20 cellular contexts compared by ENCODE assay signal in genomic region chr1:204887846-204888245, GRCh38. TPM values are rescaled to one million over a fixed set of nuclear protein-coding genes. Genes with fewer than 3 reads are reported as not detected.
DNase-seq lines count a peak whose midpoint lies in the region; TF ChIP-seq lines count a peak whose summit lies in the region.
"Had no signal": no experiment of that assay in that cellular context is flagged by ENCODE, and none has a peak within 500 bp of the region (broad histone marks: within the 10 kb centered on the region; RNA-seq: fewer than 3 reads in every experiment).

No MANE protein-coding gene starts in this region.

- 58% methylated on average over 2 of the region's 2 CpGs for WGBS in esophagus muscularis mucosa
- 78 to 91% methylated on average over 2 of the region's 2 CpGs for WGBS in sigmoid colon, 2 donors

- peaks cover 22% of the 10 kb centered on the region for H3K27me3 Mint-ChIP-seq in activated T-helper 2 cell treated with anti-CD3 and anti-CD28 coated beads, Interferon-gamma antibody, Interleukin-2, Interleukin-4, amounts not matched to agents 10 μg/mL and 5 μg/mL and 100 μg/mL, durations not matched to agents 14 hours and 24 hours and 36 hours (ENCODE audit: low read depth)

- H3K4me1 Mint-ChIP-seq in activated T-helper 2 cell treated with anti-CD3 and anti-CD28 coated beads, Interferon-gamma antibody, Interleukin-2, Interleukin-4, amounts not matched to agents 10 μg/mL and 5 μg/mL and 100 μg/mL, durations not matched to agents 14 hours and 24 hours and 36 hours (ENCODE audit: low read depth): no peaks in the 10 kb centered on the region
- H3K4me1 Mint-ChIP-seq: activated CD8-positive, alpha-beta memory T cell treated with anti-CD3 and anti-CD28 coated beads, Interleukin-2, amount 10 ng/mL, durations not matched to agents 7 days and 5 days; activated naive CD8-positive, alpha-beta T cell treated with anti-CD3 and anti-CD28 coated beads, Interleukin-2, amount 50 U/mL, for 24 hours; activated T-helper 17 cell treated with anti-CD3 and anti-CD28 coated beads, Interleukin-2, amount 50 U/mL, for 72 hours had no signal

- no peak for TF ChIP-seq CTCF in esophagus muscularis mucosa (IDR thresholded peaks at IDR 0.05)
- no peak for TF ChIP-seq CTCF in sigmoid colon (IDR thresholded peaks at IDR 0.05)

- H3K27me3 ChIP-seq in esophagus muscularis mucosa (no peaks in the 10 kb centered on the region), sigmoid colon (no peaks in the 10 kb centered on the region)

- H3K4me1 ChIP-seq in esophagus muscularis mucosa (peaks cover 35 to 87% (median 78%) of the 10 kb centered on the region in 4 donors), sigmoid colon (peaks cover 0 to 72% (median 27%) of the 10 kb centered on the region in 4 donors)

- no peak overlapping the region for H3K4me3 Mint-ChIP-seq in activated T-helper 2 cell treated with anti-CD3 and anti-CD28 coated beads, Interferon-gamma antibody, Interleukin-2, Interleukin-4, amounts not matched to agents 10 μg/mL and 5 μg/mL and 100 μg/mL, durations not matched to agents 14 hours and 24 hours and 36 hours (ENCODE audit: low read depth)
- H3K4me3 Mint-ChIP-seq: activated CD8-positive, alpha-beta memory T cell treated with anti-CD3 and anti-CD28 coated beads, Interleukin-2, amount 10 ng/mL, durations not matched to agents 7 days and 5 days; activated naive CD8-positive, alpha-beta T cell treated with anti-CD3 and anti-CD28 coated beads, Interleukin-2, amount 50 U/mL, for 24 hours; activated T-helper 17 cell treated with anti-CD3 and anti-CD28 coated beads, Interleukin-2, amount 50 U/mL, for 72 hours; B cell had no signal

- H3K9me3 ChIP-seq in esophagus muscularis mucosa (no peaks in the 10 kb centered on the region), sigmoid colon (no peaks in the 10 kb centered on the region)

- H3K27ac Mint-ChIP-seq in activated T-helper 2 cell treated with anti-CD3 and anti-CD28 coated beads, Interferon-gamma antibody, Interleukin-2, Interleukin-4, amounts not matched to agents 10 μg/mL and 5 μg/mL and 100 μg/mL, durations not matched to agents 14 hours and 24 hours and 36 hours: no peak overlapping the region
- H3K27ac Mint-ChIP-seq: activated CD8-positive, alpha-beta memory T cell treated with anti-CD3 and anti-CD28 coated beads, Interleukin-2, amount 10 ng/mL, durations not matched to agents 7 days and 5 days; activated naive CD8-positive, alpha-beta T cell treated with anti-CD3 and anti-CD28 coated beads, Interleukin-2, amount 50 U/mL, for 24 hours; activated T-helper 17 cell treated with anti-CD3 and anti-CD28 coated beads, Interleukin-2, amount 50 U/mL, for 72 hours; B cell had no signal

- intact Hi-C loops in esophagus muscularis mucosa (cut with DNase I): no loop called here
- intact Hi-C loops in sigmoid colon (cut with DNase I): no loop called here
- intact Hi-C loops in activated T-helper 2 cell treated with anti-CD3 and anti-CD28 coated beads, Interferon-gamma antibody, Interleukin-2, Interleukin-4, amounts not matched to agents 10 μg/mL and 5 μg/mL and 100 μg/mL, durations not matched to agents 14 hours and 24 hours and 36 hours (cut with micrococcal nuclease): no loop called here

- H3K4me3 ChIP-seq in esophagus muscularis mucosa (no peak overlapping the region), sigmoid colon (no peak overlapping the region)
- H3K4me3 ChIP-seq: GM12878 had no signal

- no peak for TF ChIP-seq POLR2A in esophagus muscularis mucosa (IDR thresholded peaks at IDR 0.05; ENCODE audit: low read depth)
- TF ChIP-seq POLR2A in sigmoid colon (IDR thresholded peaks at IDR 0.05): no peak

- no peaks in the 10 kb centered on the region for H3K9me3 Mint-ChIP-seq in activated T-helper 2 cell treated with anti-CD3 and anti-CD28 coated beads, Interferon-gamma antibody, Interleukin-2, Interleukin-4, amounts not matched to agents 10 μg/mL and 5 μg/mL and 100 μg/mL, durations not matched to agents 14 hours and 24 hours and 36 hours
- H3K9me3 Mint-ChIP-seq: activated naive CD8-positive, alpha-beta T cell treated with anti-CD3 and anti-CD28 coated beads, Interleukin-2, amount 50 U/mL, for 24 hours; activated T-helper 17 cell treated with anti-CD3 and anti-CD28 coated beads, Interleukin-2, amount 50 U/mL, for 72 hours had no signal

- H3K36me3 ChIP-seq in esophagus muscularis mucosa: no peaks in the 10 kb centered on the region
- no peaks in the 10 kb centered on the region for H3K36me3 ChIP-seq in sigmoid colon

- H3K27ac ChIP-seq in esophagus muscularis mucosa (replicated peaks in 1 of 4): peak overlapping the region; percentile 49 to 79 (median 58)
- peak overlapping the region in 3 of 4 donors; percentile 47 to 65 (median 64) for H3K27ac ChIP-seq in sigmoid colon
- H3K27ac ChIP-seq: 22Rv1 had no signal

- DNase-seq in NCI-H146 (lab: John Stamatoyannopoulos, UW): peak; percentile 14
- DNase-seq in NCI-H146 treated with DMSO at 0.1 percent for 48 hours (lab: John Stamatoyannopoulos, UW; ENCODE audit: unreplicated experiment): no peak
- peak; percentile 83 for DNase-seq in NCI-H1092 (lab: John Stamatoyannopoulos, UW)
- DNase-seq in esophagus muscularis mucosa (ENCODE audit: extremely low spot score): no peak
- no peak for DNase-seq in sigmoid colon
- no peak for DNase-seq in Kasumi-1 (lab: John Stamatoyannopoulos, UW)
- no peak for DNase-seq in activated T-helper 2 cell treated with anti-CD3 and anti-CD28 coated beads, Interferon-gamma antibody, Interleukin-2, Interleukin-4, amounts not matched to agents 10 μg/mL and 5 μg/mL and 100 μg/mL, durations not matched to agents 14 hours and 24 hours and 36 hours (ENCODE audit: low spot score)
- no peak for DNase-seq in NCI-H526 treated with DMSO at 0.1 percent for 48 hours (lab: John Stamatoyannopoulos, UW)
- DNase-seq: activated CD4-positive, alpha-beta T cell treated with anti-CD3 and anti-CD28 coated beads for 48 hours; activated CD8-positive, alpha-beta memory T cell treated with anti-CD3 and anti-CD28 coated beads, Interleukin-2, amount 10 ng/mL, durations not matched to agents 7 days and 5 days; activated naive CD8-positive, alpha-beta T cell treated with anti-CD3 and anti-CD28 coated beads, Interleukin-2, amount 50 U/mL, for 24 hours; DMS 273 treated with DMSO at 0.1 percent for 48 hours; GF-D8; H7; NCI-H510A treated with DMSO at 0.1 percent for 48 hours; stimulated activated naive CD4-positive, alpha-beta T cell had no signal

- no peak for TF ChIP-seq EP300 in esophagus muscularis mucosa (IDR thresholded peaks at IDR 0.05)
- TF ChIP-seq EP300 in sigmoid colon (IDR thresholded peaks at IDR 0.05): no peak

- no peaks in the 10 kb centered on the region for H3K36me3 Mint-ChIP-seq in activated T-helper 2 cell treated with anti-CD3 and anti-CD28 coated beads, Interferon-gamma antibody, Interleukin-2, Interleukin-4, amounts not matched to agents 10 μg/mL and 5 μg/mL and 100 μg/mL, durations not matched to agents 14 hours and 24 hours and 36 hours (ENCODE audit: low read depth)
- H3K36me3 Mint-ChIP-seq: activated CD8-positive, alpha-beta memory T cell treated with anti-CD3 and anti-CD28 coated beads, Interleukin-2, amount 10 ng/mL, durations not matched to agents 7 days and 5 days had no signal

RNA-seq across cellular contexts. Expression of gene NFASC, which starts 17.2 kb away (rescaled TPM):
- total RNA-seq in esophagus muscularis mucosa: 100 to 1,000 TPM in 1 of 4 donors, 10 to 100 TPM in 3; 31.1 to 122 (median 64.7) TPM
- total RNA-seq in sigmoid colon: 100 to 1,000 TPM in 1 of 4 donors, 10 to 100 TPM in 3; 17.6 to 105 (median 25.3) TPM
- 1 to 10 TPM in 2 of 3 donors, under 1 TPM in 1; 0.46 to 8.9 (median 1.2) TPM for polyA plus RNA-seq in sigmoid colon
- total RNA-seq in activated T-helper 2 cell treated with anti-CD3 and anti-CD28 coated beads, Interferon-gamma antibody, Interleukin-2, Interleukin-4, amounts not matched to agents 10 μg/mL and 5 μg/mL and 100 μg/mL, durations not matched to agents 14 hours and 24 hours and 36 hours: 0.14 and 0.18 TPM in 2 replicates

Comparison
In these comparisons a context has a peak if more than half of its experiments do, and no peak if none do; other contexts are left out.
1. DNase-seq: peak in NCI-H146 (single experiment) and NCI-H1092 (single experiment); none in NCI-H146 treated with DMSO at 0.1 percent for 48 hours (single experiment), esophagus muscularis mucosa (single experiment), sigmoid colon (single experiment), Kasumi-1 (0 of 2), activated T-helper 2 cell treated with anti-CD3 and anti-CD28 coated beads, Interferon-gamma antibody, Interleukin-2, Interleukin-4, amounts not matched to agents 10 μg/mL and 5 μg/mL and 100 μg/mL, durations not matched to agents 14 hours and 24 hours and 36 hours (single experiment) and NCI-H526 treated with DMSO at 0.1 percent for 48 hours (single experiment).
2. RNA of gene NFASC, which starts 17.2 kb away (total RNA-seq): 31.1 to 122 TPM in esophagus muscularis mucosa and 17.6 to 105 TPM in sigmoid colon; 0.14 to 0.18 TPM in activated T-helper 2 cell treated with anti-CD3 and anti-CD28 coated beads, Interferon-gamma antibody, Interleukin-2, Interleukin-4, amounts not matched to agents 10 μg/mL and 5 μg/mL and 100 μg/mL, durations not matched to agents 14 hours and 24 hours and 36 hours; every median in the first group is over 10 times any median in the second.